In the genomic region with DNA sequence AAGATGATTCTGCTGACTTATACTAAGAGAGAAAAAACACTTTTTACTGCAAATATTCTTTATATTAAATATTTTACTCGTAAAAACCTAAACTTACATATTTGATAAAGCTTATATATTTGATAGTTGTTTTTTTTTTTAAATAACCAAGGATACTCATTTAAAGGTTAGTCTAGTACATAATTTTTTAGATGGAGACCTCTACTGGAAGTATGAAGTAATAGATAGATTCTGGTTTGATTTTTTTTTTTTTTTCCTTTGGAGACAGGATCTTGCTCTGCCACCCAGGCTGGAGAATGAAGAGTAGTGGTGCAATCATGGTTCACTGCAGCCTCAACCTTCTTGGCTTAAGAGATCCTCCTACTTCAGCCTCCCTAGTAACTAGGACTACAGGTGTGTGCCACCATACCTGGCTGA, we compare ENCODE assay signal across 10 cellular contexts. TPM values are rescaled to one million over a fixed set of nuclear protein-coding genes. Genes with fewer than 3 reads are reported as not detected.
DNase-seq lines count a peak whose midpoint lies in the region; ATAC-seq, FAIRE-seq and TF ChIP-seq lines count a peak whose summit lies in the region.
"Had no signal": no experiment of that assay in that cellular context is flagged by ENCODE, and none has a peak within 500 bp of the region (broad histone marks: within the 10 kb centered on the region; RNA-seq: fewer than 3 reads in every experiment).

No MANE protein-coding gene starts in this region.

- H3K9me3 ChIP-seq in RWPE2 (ENCODE audit: severe bottlenecking), result peaks cover 2% of the 10 kb centered on the region

- intact Hi-C loops in Right ventricle myocardium superior (cut with DNase I), result no loop called here
- intact Hi-C loops in left cardiac atrium (cut with DNase I), result loop anchor here in 1 of 2 donors (10.0 kb wide), 1 partner anchor 201 kb away; no protein-coding TSS in a partner anchor
- intact Hi-C loops in posterior vena cava (cut with DNase I), result loop anchor here in 1 of 2 donors (5.0 to 10.0 kb wide), 2 partner anchors 201 to 724 kb away; no protein-coding TSS in a partner anchor

- H3K4me3 ChIP-seq in RWPE2 (ENCODE audit: severe bottlenecking), result no peak overlapping the region
- H3K4me3 ChIP-seq in fibroblast of villous mesenchyme (ENCODE audit: low read depth, low read length), result no peak overlapping the region

- TF ChIP-seq CTCF in RWPE2 (IDR thresholded peaks at IDR 0.05; ENCODE audit: poor library complexity, severe bottlenecking), result peak; percentile 58
- TF ChIP-seq CTCF in fibroblast of villous mesenchyme (IDR thresholded peaks at IDR 0.05; ENCODE audit: insufficient read depth, low read depth, low read length), result peak; percentile 24

- no peaks in the 10 kb centered on the region for H3K27me3 ChIP-seq in RWPE2 (ENCODE audit: insufficient read depth, poor library complexity, severe bottlenecking)

- ATAC-seq in Right ventricle myocardium superior (ENCODE audit: poor library complexity) (peak; percentile 65), left cardiac atrium (no peak), RWPE2 (ENCODE audit: low read depth) (no peak)

- FAIRE-seq in urothelium cell line (lab: Jason Lieb, UNC), result no peak

- no peak for DNase-seq in Right ventricle myocardium superior
- DNase-seq in left cardiac atrium, result no peak
- DNase-seq in RWPE2 (ENCODE audit: low spot score), result no peak
- DNase-seq in fibroblast of villous mesenchyme (ENCODE audit: low read depth), result peak; percentile 40
- peak; percentile 16 for DNase-seq in urothelium cell line (ENCODE audit: low spot score)
- DNase-seq in NCI-H748 (lab: John Stamatoyannopoulos, UW; ENCODE audit: unreplicated experiment), result no peak
- DNase-seq in pons (ENCODE audit: low spot score), result no peak
- no peak for DNase-seq in posterior vena cava (ENCODE audit: low spot score)
- DNase-seq: effector memory CD4-positive, alpha-beta T cell; NCI-H226 had no signal

- no peaks in the 10 kb centered on the region for H3K4me1 ChIP-seq in RWPE2 (ENCODE audit: insufficient read depth, poor library complexity, severe bottlenecking)

- no peak overlapping the region for H3K27ac ChIP-seq in RWPE2 (ENCODE audit: poor library complexity, severe bottlenecking)

- H3K36me3 ChIP-seq in RWPE2 (ENCODE audit: low read depth), result peaks cover 32% of the 10 kb centered on the region

RNA-seq across cellular contexts. Expression of a gene that starts 16.4 kb away (rescaled TPM):
- 14.3 TPM for total RNA-seq in Right ventricle myocardium superior
- 10 to 100 TPM; 18.3 to 18.7 TPM for total RNA-seq in left cardiac atrium
- 19.3 and 25.0 TPM in 2 replicates for total RNA-seq in fibroblast of villous mesenchyme
- 10 to 100 TPM; 26.6 to 27.8 TPM for total RNA-seq in posterior vena cava

Comparison
In these comparisons a context has a peak if more than half of its experiments do, and no peak if none do; other contexts are left out.
1. DNase-seq: peak in fibroblast of villous mesenchyme (single experiment) and urothelium cell line (single experiment); none in Right ventricle myocardium superior (single experiment), left cardiac atrium (single experiment), RWPE2 (single experiment), NCI-H748 (single experiment), pons (single experiment) and posterior vena cava (single experiment).